8 cellular contexts compared by ENCODE assay signal in the genomic region with DNA sequence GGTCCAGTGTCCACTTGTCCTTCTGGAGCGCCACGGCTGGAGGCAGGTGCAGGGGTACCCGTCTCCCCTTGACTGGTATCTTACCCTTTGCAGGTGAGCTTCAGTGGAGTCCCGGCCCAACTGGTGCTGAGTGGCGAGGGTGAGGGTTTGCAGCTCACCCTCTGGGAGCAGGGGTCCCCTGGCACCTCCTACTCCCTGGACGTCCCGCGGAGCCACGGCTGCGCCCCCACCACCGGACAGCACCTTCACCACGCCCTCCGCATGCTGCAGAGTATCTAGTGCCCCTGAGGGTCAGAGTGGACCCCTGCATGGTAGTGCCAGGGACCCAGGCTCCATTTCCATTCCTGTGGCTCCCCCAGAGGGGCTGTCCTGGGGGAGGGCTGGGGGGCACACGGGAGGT. TPM values are rescaled to one million over a fixed set of nuclear protein-coding genes. Genes with fewer than 3 reads are reported as not detected.
"Had no signal": no experiment of that assay in that cellular context is flagged by ENCODE, and none has a peak within 500 bp of the region (broad histone marks: within the 10 kb centered on the region; RNA-seq: fewer than 3 reads in every experiment).

No MANE protein-coding gene starts in this region.

- H3K9me3 Mint-ChIP-seq: GM23338, H9 had no signal

- H3K27ac Mint-ChIP-seq: GM23338, H9 had no signal

- H3K4me2 ChIP-seq: GM23338 had no signal

- DNase-seq: H9, HCEC 1CT, IMR-90, KG1 had no signal

- ATAC-seq: GM23338, K562 had no signal

- H3K27ac ChIP-seq: HL-60 had no signal

- H2AFZ ChIP-seq: GM23338 had no signal

- H3K4me3 ChIP-seq: GM23338, K562 had no signal

RNA-seq across cellular contexts. Expression of a gene that starts 11.1 kb away (rescaled TPM):
- total RNA-seq: HT1080, IMR-90 had no signal
- polyA plus RNA-seq: IMR-90 had no signal
